ENCODE assay signal across 1 cellular context in the genomic region with DNA sequence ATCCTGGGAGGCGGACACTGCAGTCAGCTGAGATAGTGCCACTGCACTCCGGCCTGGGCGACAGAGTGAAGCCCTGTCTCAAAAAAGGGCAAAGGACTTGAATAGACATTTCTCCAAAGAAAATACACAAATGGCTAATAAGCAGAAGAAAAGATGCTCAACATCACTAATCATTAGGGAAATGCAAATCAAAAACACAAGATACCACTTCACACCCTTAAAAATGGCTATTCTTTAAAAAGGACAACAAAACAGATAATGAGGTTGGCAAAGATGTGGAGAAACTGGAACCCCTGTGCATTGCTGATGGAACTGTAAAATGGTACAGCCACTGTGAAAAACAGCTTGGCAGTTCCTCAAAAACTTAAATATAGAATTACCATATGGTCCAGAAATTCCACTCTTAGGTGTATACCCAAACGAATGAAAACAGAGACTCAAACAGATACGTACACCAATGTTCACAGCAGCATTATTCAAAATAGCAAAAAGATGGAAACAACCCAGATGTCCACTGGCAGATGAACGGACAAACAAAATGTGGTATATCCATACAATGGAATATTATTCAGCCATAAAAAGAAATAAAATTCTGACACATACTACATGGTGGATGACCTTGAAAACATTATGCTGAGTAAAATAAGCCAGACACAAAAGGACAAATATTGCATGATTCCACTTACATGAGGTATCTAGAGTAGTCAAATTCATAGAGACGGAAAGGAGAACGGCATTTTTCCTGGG.
TF ChIP-seq lines count a peak whose summit lies in the region.

No MANE protein-coding gene starts in this region.

TF ChIP-seq in K562, 482 proteins besides CTCF, POLR2A, EP300 and RAD21 (continued from another document):
- TF ChIP-seq ZNF584 (CRISPR knock-in tag; IDR thresholded peaks at IDR 0.05; ENCODE audit: low read depth) = no peak
- no peak for TF ChIP-seq RUNX1 (IDR thresholded peaks at IDR 0.05; ENCODE audit: low read depth)
- TF ChIP-seq ZNF778 (CRISPR knock-in tag; IDR thresholded peaks at IDR 0.05) = no peak
- TF ChIP-seq, protein P1, sequence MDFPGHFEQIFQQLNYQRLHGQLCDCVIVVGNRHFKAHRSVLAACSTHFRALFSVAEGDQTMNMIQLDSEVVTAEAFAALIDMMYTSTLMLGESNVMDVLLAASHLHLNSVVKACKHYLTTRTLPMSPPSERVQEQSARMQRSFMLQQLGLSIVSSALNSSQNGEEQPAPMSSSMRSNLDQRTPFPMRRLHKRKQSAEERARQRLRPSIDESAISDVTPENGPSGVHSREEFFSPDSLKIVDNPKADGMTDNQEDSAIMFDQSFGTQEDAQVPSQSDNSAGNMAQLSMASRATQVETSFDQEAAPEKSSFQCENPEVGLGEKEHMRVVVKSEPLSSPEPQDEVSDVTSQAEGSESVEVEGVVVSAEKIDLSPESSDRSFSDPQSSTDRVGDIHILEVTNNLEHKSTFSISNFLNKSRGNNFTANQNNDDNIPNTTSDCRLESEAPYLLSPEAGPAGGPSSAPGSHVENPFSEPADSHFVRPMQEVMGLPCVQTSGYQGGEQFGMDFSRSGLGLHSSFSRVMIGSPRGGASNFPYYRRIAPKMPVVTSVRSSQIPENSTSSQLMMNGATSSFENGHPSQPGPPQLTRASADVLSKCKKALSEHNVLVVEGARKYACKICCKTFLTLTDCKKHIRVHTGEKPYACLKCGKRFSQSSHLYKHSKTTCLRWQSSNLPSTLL (IDR thresholded peaks at IDR 0.05) = no peak
